Comparison of ENCODE assay signal across 10 cellular contexts in the genomic region with DNA sequence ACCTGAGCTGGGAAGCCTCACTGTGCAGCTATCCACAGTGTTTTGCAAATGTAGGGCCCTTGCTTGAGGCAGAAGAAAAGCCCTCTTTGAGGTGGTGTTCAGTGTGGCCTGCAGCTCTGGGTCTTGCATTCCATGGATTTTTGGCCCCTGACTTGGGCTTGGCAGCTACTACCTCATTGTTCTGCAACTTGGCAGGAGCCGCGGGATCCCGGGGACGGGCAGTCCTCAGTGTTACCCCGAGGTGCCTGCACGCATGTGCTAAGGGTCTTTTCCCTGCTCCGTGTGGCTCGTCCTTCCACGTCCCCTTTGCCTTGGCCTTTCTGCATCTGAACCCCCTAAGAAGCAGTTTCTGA. TPM values are rescaled to one million over a fixed set of nuclear protein-coding genes. Genes with fewer than 3 reads are reported as not detected.
DNase-seq lines count a peak whose midpoint lies in the region; ATAC-seq and TF ChIP-seq lines count a peak whose summit lies in the region.
"Had no signal": no experiment of that assay in that cellular context is flagged by ENCODE, and none has a peak within 500 bp of the region (broad histone marks: within the 10 kb centered on the region; RNA-seq: fewer than 3 reads in every experiment).

No MANE protein-coding gene starts in this region.

- H3K27me3 ChIP-seq in BLaER1 treated with 17β-estradiol and CSF1 and Interleukin-3, amounts not matched to agents 10 nM and 100 nM = peaks cover 0 to 3% (median 0%) of the 10 kb centered on the region in 11 experiments; a peak in 1 of 22 replicates
- H3K27me3 ChIP-seq in SK-N-SH (ENCODE audit: insufficient read depth) = no peaks in the 10 kb centered on the region
- no peaks in the 10 kb centered on the region for H3K27me3 ChIP-seq in gastroesophageal sphincter
- no peaks in the 10 kb centered on the region for H3K27me3 ChIP-seq in neuronal stem cell (ENCODE audit: control insufficient read depth in 3 of 3, insufficient read depth in 3 of 3, low read depth in 1 of 3, low read length in 3 of 3)

- no peak overlapping the region for H3K9ac ChIP-seq in BLaER1 treated with 17β-estradiol and CSF1 and Interleukin-3, amounts not matched to agents 10 nM and 100 nM
- H3K9ac ChIP-seq in SK-N-SH (peak overlapping the region; percentile 62; the same call in 1 of the 2 replicates), neuronal stem cell (ENCODE audit: low read depth, low read length, poor library complexity) (no peak overlapping the region)

- peaks cover 70 to 99% (median 88%) of the 10 kb centered on the region in 10 experiments for H3K4me1 ChIP-seq in BLaER1 treated with 17β-estradiol and CSF1 and Interleukin-3, amounts not matched to agents 10 nM and 100 nM
- H3K4me1 ChIP-seq in SK-N-SH (ENCODE audit: control insufficient read depth in 1 of 2, insufficient read depth in 2 of 2, low read depth in 1 of 2, low read length in 1 of 2) (peaks cover 32 to 48% of the 10 kb centered on the region in 2 experiments; a peak in 3 of 4 replicates), gastroesophageal sphincter (peaks cover 0 to 84% (median 38%) of the 10 kb centered on the region in 3 donors), neuronal stem cell (ENCODE audit: control insufficient read depth in 2 of 2, insufficient read depth in 1 of 2, low read depth in 1 of 2, low read length in 2 of 2) (peaks cover 3 to 25% of the 10 kb centered on the region in 2 donors)

- H2BK15ac ChIP-seq in neuronal stem cell (ENCODE audit: low read length) = no peak overlapping the region

- H3K9me3 ChIP-seq in BLaER1 treated with 17β-estradiol and CSF1 and Interleukin-3, amounts not matched to agents 10 nM and 100 nM (replicated peaks in 1 of 11) = no peaks in the 10 kb centered on the region
- no peaks in the 10 kb centered on the region for H3K9me3 ChIP-seq in SK-N-SH
- no peaks in the 10 kb centered on the region for H3K9me3 ChIP-seq in gastroesophageal sphincter
- H3K9me3 ChIP-seq in neuronal stem cell (replicated peaks in 1 of 2; ENCODE audit: control insufficient read depth in 2 of 2, insufficient read depth in 1 of 2, low read depth in 1 of 2, low read length in 2 of 2) = no peaks in the 10 kb centered on the region

- 1% methylated on average over 9 of the region's 9 CpGs for WGBS in SK-N-SH (ENCODE audit: low lambda C conversion rate)
- 0 to 16% methylated on average over 3 to 5 of the region's 9 CpGs for WGBS in gastroesophageal sphincter (ENCODE audit: low coverage in 1 of 2), 2 donors
- WGBS in neuronal stem cell (ENCODE audit: extremely low coverage in 2 of 2, insufficient read length in 2 of 2, insufficient replicate concordance in 1 of 2), 2 donors = no CpG with 5 or more reads among the region's 9 CpGs

- no peak overlapping the region for H2BK120ac ChIP-seq in neuronal stem cell (ENCODE audit: low read depth, low read length)

- H4K20me1 ChIP-seq in BLaER1 treated with 17β-estradiol and CSF1 and Interleukin-3, amounts not matched to agents 10 nM and 100 nM = peaks cover 100% of the 10 kb centered on the region in 11 experiments
- H4K20me1 ChIP-seq in SK-N-SH (ENCODE audit: insufficient read depth) = peaks cover 23% of the 10 kb centered on the region

- TF ChIP-seq EP300 in SK-N-SH (IDR thresholded peaks at IDR 0.05; ENCODE audit: borderline replicate concordance in 1 of 2, low read depth in 1 of 2, low read length in 1 of 2) (peak in 1 of 2 experiments; percentile 82; a peak in 1 of 4 replicates), gastroesophageal sphincter (IDR thresholded peaks at IDR 0.05) (no peak)

- H3K18ac ChIP-seq in neuronal stem cell (ENCODE audit: low read length) = peak overlapping the region; percentile 21

- no peak overlapping the region for H3K4me3 ChIP-seq in BLaER1 treated with 17β-estradiol and CSF1 and Interleukin-3, amounts not matched to agents 10 nM and 100 nM
- no peak overlapping the region for H3K4me3 ChIP-seq in SK-N-SH (ENCODE audit: low read depth in 2 of 2, low read length in 1 of 2)
- H3K4me3 ChIP-seq in gastroesophageal sphincter = no peak overlapping the region
- H3K4me3 ChIP-seq in neuronal stem cell (ENCODE audit: low read length in 2 of 2) = no peak overlapping the region

- TF ChIP-seq RAD21 in SK-N-SH (IDR thresholded peaks at IDR 0.05; ENCODE audit: low read length) = no peak

- peak; percentile 83 for ATAC-seq in gastroesophageal sphincter
- ATAC-seq in HG03460 (IDR thresholded peaks at IDR 0.05; ENCODE audit: unreplicated experiment) = no peak
- ATAC-seq in GM21529 (IDR thresholded peaks at IDR 0.05; ENCODE audit: unreplicated experiment) = no peak

- DNase-seq in SK-N-SH = no peak
- DNase-seq in neuronal stem cell (ENCODE audit: low spot score) = no peak
- no peak for DNase-seq in NCI-H1417 treated with DMSO at 0.1 percent for 48 hours (lab: John Stamatoyannopoulos, UW)
- no peak for DNase-seq in DMS79 (lab: John Stamatoyannopoulos, UW)
- DNase-seq: activated CD4-positive, alpha-beta T cell treated with anti-CD3 and anti-CD28 coated beads, Interleukin-2, amount 50 U/mL, for 1 hour; immature natural killer cell had no signal

- H3K79me2 ChIP-seq in SK-N-SH (ENCODE audit: insufficient read depth) = peaks cover 93% of the 10 kb centered on the region

- H3K79me1 ChIP-seq in neuronal stem cell (ENCODE audit: low read depth, low read length) = peaks cover 17% of the 10 kb centered on the region

- H4K8ac ChIP-seq in neuronal stem cell (ENCODE audit: low read depth, low read length) = no peak overlapping the region

- no peak overlapping the region for H3K23ac ChIP-seq in neuronal stem cell (ENCODE audit: low read depth, low read length, poor library complexity)

- no peak for TF ChIP-seq POLR2A in gastroesophageal sphincter (IDR thresholded peaks at IDR 0.05)

- H4K91ac ChIP-seq in neuronal stem cell (ENCODE audit: low read depth, low read length, poor library complexity) = no peak overlapping the region

- H3F3A ChIP-seq in SK-N-SH (replicated peaks; ENCODE audit: insufficient read depth) = no peaks in the 10 kb centered on the region

- POLR2A ChIA-PET in SK-N-SH (lab: Yijun Ruan, JAX) = interaction anchor here (0.9 kb wide), 1 partner anchor 26 kb away, joined by 3 read pairs; no protein-coding TSS in a partner anchor

- CTCF ChIA-PET in SK-N-SH (lab: Yijun Ruan, JAX) = interaction anchor here (1.2 to 2.0 kb wide), 4 partner anchors 22 to 259 kb away, joined by 3 to 8 read pairs (median 4); no protein-coding TSS in a partner anchor

- H2AFZ ChIP-seq in SK-N-SH (ENCODE audit: low read depth) = no peak overlapping the region
- no peak overlapping the region for H2AFZ ChIP-seq in neuronal stem cell (ENCODE audit: low read length)

- H2AK5ac ChIP-seq in neuronal stem cell (ENCODE audit: low read depth, low read length) = no peak overlapping the region

- H3K14ac ChIP-seq in neuronal stem cell (ENCODE audit: low read length) = no peak overlapping the region

- H3K4me2 ChIP-seq in BLaER1 treated with 17β-estradiol and CSF1 and Interleukin-3, amounts not matched to agents 10 nM and 100 nM = peak overlapping the region in 8 of 11 experiments; percentile 80 to 98 (median 94); a peak in 15 of 22 replicates
- peak overlapping the region; percentile 51 for H3K4me2 ChIP-seq in SK-N-SH
- no peak overlapping the region for H3K4me2 ChIP-seq in neuronal stem cell (ENCODE audit: insufficient read depth, low read length, poor library complexity, severe bottlenecking)

- H3K36me3 ChIP-seq in BLaER1 treated with 17β-estradiol and CSF1 and Interleukin-3, amounts not matched to agents 10 nM and 100 nM = peaks cover 9 to 21% (median 14%) of the 10 kb centered on the region in 11 experiments
- H3K36me3 ChIP-seq in SK-N-SH (replicated peaks in 1 of 2; ENCODE audit: control insufficient read depth in 1 of 2, insufficient read depth in 2 of 2, low read length in 1 of 2) = peaks cover 4% of the 10 kb centered on the region in 2 experiments
- peaks cover 0 to 9% of the 10 kb centered on the region in 2 donors for H3K36me3 ChIP-seq in gastroesophageal sphincter
- H3K36me3 ChIP-seq in neuronal stem cell (replicated peaks in 1 of 2; ENCODE audit: control insufficient read depth in 2 of 2, insufficient read depth in 2 of 2, low read length in 2 of 2) = peaks cover 7 to 37% of the 10 kb centered on the region in 2 donors

- H2BK12ac ChIP-seq in neuronal stem cell (ENCODE audit: low read length) = no peak overlapping the region

- no peak overlapping the region for H3K27ac ChIP-seq in BLaER1 treated with 17β-estradiol and CSF1 and Interleukin-3, amounts not matched to agents 10 nM and 100 nM
- H3K27ac ChIP-seq in SK-N-SH (ENCODE audit: low read depth in 2 of 2, low read length in 1 of 2) (peak overlapping the region in 1 of 2 experiments; percentile 79; a peak in 3 of 4 replicates), gastroesophageal sphincter (peak overlapping the region in 3 of 4 donors; percentile 55 to 71 (median 68)), neuronal stem cell (replicated peaks; ENCODE audit: low read length) (peak overlapping the region; percentile 41)

- no peak overlapping the region for H3K4ac ChIP-seq in neuronal stem cell (ENCODE audit: low read length)

- no peaks in the 10 kb centered on the region for H3K9me2 ChIP-seq in SK-N-SH

- H2BK5ac ChIP-seq in neuronal stem cell (ENCODE audit: low read length) = no peak overlapping the region

- TF ChIP-seq CTCF in SK-N-SH (IDR thresholded peaks at IDR 0.05) (no peak), gastroesophageal sphincter (IDR thresholded peaks at IDR 0.05) (no peak)

TF ChIP-seq in SK-N-SH, 30 proteins besides CTCF, POLR2A, EP300 and RAD21 (continues in another document):
- TF ChIP-seq GATA2 (CRISPR knock-in tag; IDR thresholded peaks at IDR 0.05) (no peak), NFIC (IDR thresholded peaks at IDR 0.05; ENCODE audit: borderline replicate concordance) (peak; percentile 100), SMC3 (IDR thresholded peaks at IDR 0.05; ENCODE audit: low read depth, low read length) (no peak), GABPA (IDR thresholded peaks at IDR 0.05; ENCODE audit: low read depth) (no peak)
- TF ChIP-seq, protein P1, sequence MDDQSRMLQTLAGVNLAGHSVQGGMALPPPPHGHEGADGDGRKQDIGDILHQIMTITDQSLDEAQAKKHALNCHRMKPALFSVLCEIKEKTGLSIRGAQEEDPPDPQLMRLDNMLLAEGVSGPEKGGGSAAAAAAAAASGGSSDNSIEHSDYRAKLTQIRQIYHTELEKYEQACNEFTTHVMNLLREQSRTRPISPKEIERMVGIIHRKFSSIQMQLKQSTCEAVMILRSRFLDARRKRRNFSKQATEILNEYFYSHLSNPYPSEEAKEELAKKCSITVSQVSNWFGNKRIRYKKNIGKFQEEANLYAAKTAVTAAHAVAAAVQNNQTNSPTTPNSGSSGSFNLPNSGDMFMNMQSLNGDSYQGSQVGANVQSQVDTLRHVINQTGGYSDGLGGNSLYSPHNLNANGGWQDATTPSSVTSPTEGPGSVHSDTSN (IDR thresholded peaks at IDR 0.05) = peak; percentile 63; the same call in 1 of the 2 replicates

RNA-seq across cellular contexts. Expression of gene NEK6, which starts 39.8 kb away (rescaled TPM):
- 89.8 and 96.1 TPM in 2 replicates for polyA plus RNA-seq in SK-N-SH (2012; rRNA removed)
- polyA plus RNA-seq in SK-N-SH (2012; cell fraction: cytosol; rRNA removed) = 73.6 and 92.1 TPM in 2 replicates
- polyA plus RNA-seq in SK-N-SH (2012; cell fraction: nucleus; rRNA removed) = 47.4 and 67.2 TPM in 2 replicates
- 10 to 100 TPM; 13.2 to 31.7 (median 19.3) TPM for total RNA-seq in gastroesophageal sphincter
- 43.4 TPM for polyA plus RNA-seq in neuronal stem cell (2013, experiment 1 of 2)
- polyA plus RNA-seq in neuronal stem cell (2013, experiment 2 of 2) = 43.4 TPM

Comparison
In these comparisons a context has a peak if more than half of its experiments do, and no peak if none do; other contexts are left out.
1. H3K27ac ChIP-seq: peak in gastroesophageal sphincter (3 of 4) and neuronal stem cell (single experiment); none in BLaER1 treated with 17β-estradiol and CSF1 and Interleukin-3, amounts not matched to agents 10 nM and 100 nM (0 of 11).